ENCODE assay signal across 15 cellular contexts in genomic region chr4:118758293-118758692, GRCh38.
A peak's percentile ranks its signal among the peaks of the same experiment; 100 is the strongest.
DNase-seq lines count a peak whose midpoint lies in the region; ATAC-seq, FAIRE-seq and TF ChIP-seq lines count a peak whose summit lies in the region.
"Had no signal": no experiment of that assay in that cellular context is flagged by ENCODE, and none has a peak within 500 bp of the region (broad histone marks: within the 10 kb centered on the region; RNA-seq: fewer than 3 reads in every experiment).

No MANE protein-coding gene starts in this region.

- H3K27me3 ChIP-seq in right lobe of liver, result no peaks in the 10 kb centered on the region
- H3K27me3 ChIP-seq in HepG2 (ENCODE audit: control insufficient read depth in 1 of 2, insufficient read depth in 2 of 2, low read length in 2 of 2), result no peaks in the 10 kb centered on the region

- no peak overlapping the region for H2AFZ ChIP-seq in HepG2 (ENCODE audit: low read length)

- H3K9me3 Mint-ChIP-seq in nephron, result no peaks in the 10 kb centered on the region
- H3K9me3 Mint-ChIP-seq: CD4-positive, alpha-beta memory T cell had no signal

- H3K27me3 Mint-ChIP-seq in nephron (ENCODE audit: low read depth), result no peaks in the 10 kb centered on the region
- H3K27me3 Mint-ChIP-seq: CD4-positive, alpha-beta memory T cell had no signal

- peaks cover 0 to 45% (median 13%) of the 10 kb centered on the region in 4 donors for H3K4me1 ChIP-seq in right lobe of liver
- H3K4me1 ChIP-seq in HepG2 (ENCODE audit: insufficient read depth, low read length), result peaks cover 48% of the 10 kb centered on the region
- H3K4me1 ChIP-seq: A549 had no signal

- ATAC-seq in right lobe of liver (peak in 3 of 4 donors; percentile 19 to 37 (median 33)), HepG2 (no peak)
- ATAC-seq: A549 had no signal

- 19% methylated on average over 5 of the region's 5 CpGs for WGBS in right lobe of liver (ENCODE audit: insufficient coverage, low coverage, low lambda C conversion rate, missing lambda C conversion rate)
- 91% methylated on average over 5 of the region's 5 CpGs for WGBS in HepG2 (ENCODE audit: low lambda C conversion rate)

- CTCF ChIA-PET in HepG2 (lab: Yijun Ruan, JAX; ENCODE audit: low intra/inter-chr PET ratio, low total read pairs), result no interaction called here

- intact Hi-C loops in right lobe of liver (cut with DNase I), result no loop called here
- intact Hi-C loops in HepG2 (cut with micrococcal nuclease; ENCODE audit: unreplicated experiment), result no loop called here

- no peak overlapping the region for H3K9ac ChIP-seq in HepG2 (ENCODE audit: insufficient read depth, low read depth, low read length)

- H3K27ac ChIP-seq in right lobe of liver (peak overlapping the region in 2 of 3 donors; percentile 10 to 22), HepG2 (ENCODE audit: extremely low read length, insufficient read depth, low read length) (no peak overlapping the region)
- H3K27ac ChIP-seq: A549 had no signal

- peaks cover 3% of the 10 kb centered on the region; the same call in 1 of the 2 replicates for H4K20me1 ChIP-seq in HepG2 (ENCODE audit: insufficient read depth, low read length)

- no peak for TF ChIP-seq RAD21 in HepG2 (CRISPR knock-in tag; IDR thresholded peaks at IDR 0.05)

- peaks cover 89% of the 10 kb centered on the region for H3K4me1 Mint-ChIP-seq in nephron

- POLR2A ChIA-PET in HepG2 (lab: Yijun Ruan, JAX), result no interaction called here

- H3K4me2 ChIP-seq in HepG2 (ENCODE audit: low read depth, low read length), result no peak overlapping the region
- H3K4me2 ChIP-seq: A549 had no signal

- peaks cover 8% of the 10 kb centered on the region for H3K36me3 Mint-ChIP-seq in nephron (ENCODE audit: low read depth)

- H3K4me3 ChIP-seq in right lobe of liver, result no peak overlapping the region
- H3K4me3 ChIP-seq in HepG2 (replicated peaks in 1 of 3; ENCODE audit: insufficient read depth in 1 of 3, low read depth in 2 of 3, low read length in 3 of 3), result no peak overlapping the region
- H3K4me3 ChIP-seq in fibroblast of mammary gland (ENCODE audit: control insufficient read depth, low read depth, low read length), result no peak overlapping the region
- H3K4me3 ChIP-seq: A549 had no signal

- in situ Hi-C loops in HepG2 (cut with HindIII; ENCODE audit: extremely low pct_ligation_motif_present, low pct_unique_long_range_greater_than_20kb), result no loop called here

- BruUV-seq in HepG2 (replicated peaks; lab: Mats Ljungman, UMichigan), result no TSS peak

- TF ChIP-seq POLR2A in right lobe of liver (IDR thresholded peaks at IDR 0.05), result no peak
- no peak for TF ChIP-seq POLR2A in HepG2 (IDR thresholded peaks at IDR 0.05; ENCODE audit: insufficient read depth in 1 of 2, low read depth in 2 of 2, low read length in 2 of 2)

- H3K79me2 ChIP-seq in HepG2 (ENCODE audit: insufficient read depth, low read length), result no peaks in the 10 kb centered on the region

- peak overlapping the region in 1 of 3 experiments; percentile 54 for H3K4me3 Mint-ChIP-seq in nephron
- H3K4me3 Mint-ChIP-seq: CD4-positive, alpha-beta memory T cell had no signal

- H3K9me3 ChIP-seq in right lobe of liver, result no peaks in the 10 kb centered on the region
- no peaks in the 10 kb centered on the region for H3K9me3 ChIP-seq in HepG2 (ENCODE audit: low read length)
- H3K9me3 ChIP-seq: A549 had no signal

- peak overlapping the region; percentile 84 to 97 (median 92) for H3K27ac Mint-ChIP-seq in nephron

- FAIRE-seq in HepG2 (lab: Jason Lieb, UNC), result no peak
- FAIRE-seq: A549 had no signal

- H3K36me3 ChIP-seq in right lobe of liver, result peaks cover 0 to 11% (median 2%) of the 10 kb centered on the region in 4 donors
- peaks cover 5 to 37% of the 10 kb centered on the region in 2 experiments for H3K36me3 ChIP-seq in HepG2 (replicated peaks in 1 of 2; ENCODE audit: control insufficient read depth in 1 of 2, insufficient read depth in 2 of 2, low read length in 2 of 2)

- DNase-seq in right lobe of liver (no peak), HepG2 (ENCODE audit: low spot score) (no peak), fibroblast of mammary gland (ENCODE audit: low read depth) (peak; percentile 61), COR-L47 (lab: John Stamatoyannopoulos, UW) (no peak), NCI-H1694 treated with DMSO at 0.1 percent for 48 hours (lab: John Stamatoyannopoulos, UW) (no peak), activated T-cell treated with anti-CD3 and anti-CD28 coated beads for 4 hours (no peak), NCI-H526 (lab: John Stamatoyannopoulos, UW) (no peak)
- DNase-seq: activated CD4-positive, alpha-beta T cell treated with anti-CD3 and anti-CD28 coated beads, Interleukin-2, amount 50 U/mL, for 4 hours; anterior cingulate cortex; CD4-positive, alpha-beta memory T cell; GF-D8; NCI-H82; trophoblast cell had no signal

- TF ChIP-seq CTCF in right lobe of liver (IDR thresholded peaks at IDR 0.05) (no peak), HepG2 (CRISPR knock-in tag; IDR thresholded peaks at IDR 0.05) (no peak), fibroblast of mammary gland (conservative IDR thresholded peaks at IDR 0.05; ENCODE audit: control insufficient read depth, insufficient read depth, low read depth, low read length) (no peak), nephron (IDR thresholded peaks at IDR 0.05; ENCODE audit: unreplicated experiment in 3 of 3) (no peak)

- TF ChIP-seq EP300 in HepG2 (IDR thresholded peaks at IDR 0.05; ENCODE audit: low read depth in 2 of 2, low read length in 2 of 2) (no peak), HepG2 (CRISPR knock-in tag; IDR thresholded peaks at IDR 0.05; ENCODE audit: borderline replicate concordance) (no peak)

TF ChIP-seq in HepG2, 621 proteins besides CTCF, POLR2A, EP300 and RAD21 (continues in another document):
- TF ChIP-seq AHDC1 (CRISPR knock-in tag; IDR thresholded peaks at IDR 0.05; ENCODE audit: borderline replicate concordance) (no peak), GMEB1 (CRISPR knock-in tag; IDR thresholded peaks at IDR 0.05; ENCODE audit: borderline replicate concordance) (no peak), DMTF1 (CRISPR knock-in tag; IDR thresholded peaks at IDR 0.05) (no peak)
